ENCODE assay signal across 8 cellular contexts in the genomic region with DNA sequence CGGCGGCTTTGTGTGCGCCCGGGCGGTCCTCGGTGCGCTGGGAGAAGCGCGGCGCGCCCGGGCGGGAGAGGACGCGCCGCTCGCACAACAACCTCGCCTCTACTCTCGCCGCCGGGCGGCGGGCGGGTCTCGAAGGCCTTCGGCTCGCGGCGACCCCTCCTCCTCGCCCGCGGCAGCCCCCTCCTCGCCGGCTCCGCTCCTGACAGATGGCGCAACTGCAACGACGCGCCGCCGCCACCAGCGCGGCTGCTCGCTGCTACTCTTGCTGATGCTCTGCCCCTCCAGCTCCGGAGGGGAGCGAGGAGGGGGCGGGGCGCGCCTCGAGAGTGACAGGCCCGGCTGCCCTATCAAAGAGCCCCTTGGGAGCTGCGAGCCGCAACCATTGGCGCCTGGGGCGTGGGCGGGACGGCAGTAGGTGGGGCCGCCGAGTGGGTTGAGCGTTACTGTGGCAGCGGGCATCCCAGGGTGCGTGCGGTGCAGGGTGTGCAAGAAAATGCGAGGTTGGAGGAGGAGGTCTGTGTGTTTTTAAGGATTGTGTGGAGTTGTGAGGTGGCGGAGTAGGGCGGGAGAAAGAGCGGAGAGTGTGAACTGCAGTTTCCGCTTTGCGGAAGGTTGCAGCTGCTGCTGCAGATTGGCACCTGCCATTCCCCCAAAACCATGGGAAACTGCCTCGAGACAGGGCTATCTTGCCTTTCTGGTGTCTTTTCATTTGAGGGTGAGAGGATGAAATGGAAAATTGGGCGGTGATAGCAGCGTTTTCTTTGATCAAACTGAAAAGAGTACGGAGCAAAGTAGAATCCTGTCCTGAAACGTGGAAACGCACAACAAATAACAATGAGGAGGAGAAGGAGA. TPM values are rescaled to one million over a fixed set of nuclear protein-coding genes. Genes with fewer than 3 reads are reported as not detected.
A peak's percentile ranks its signal among the peaks of the same experiment; 100 is the strongest.
DNase-seq lines count a peak whose midpoint lies in the region; TF ChIP-seq lines count a peak whose summit lies in the region.

A gene (minus strand): TSS at position 275 of the 852 bp plus-strand sequence. CDS start 153,401 bp downstream, outside the sequence.

- H3K4me2 ChIP-seq in MM.1S (ENCODE audit: low read depth, low read length) = peak within 1 kb of the TSS; percentile 76

- no peaks in the 10 kb centered on the region for H3K27me3 Mint-ChIP-seq in neural crest cell (ENCODE audit: low read depth)

- peak within 1 kb of the TSS; percentile 100 for H3K4me3 Mint-ChIP-seq in neural crest cell

- H3K9me3 ChIP-seq in HAP-1 = no peaks in the 10 kb centered on the region
- no peaks in the 10 kb centered on the region for H3K9me3 ChIP-seq in MM.1S (replicated peaks; ENCODE audit: insufficient read depth, low read length)
- H3K9me3 ChIP-seq in stomach smooth muscle (ENCODE audit: control insufficient read depth in 2 of 2, low read length in 2 of 2) = no peaks in the 10 kb centered on the region

- in situ Hi-C loops in HAP-1 (cut with MboI; ENCODE audit: low sequenced_read_pairs) = no loop called here

- no peaks in the 10 kb centered on the region for H3F3A ChIP-seq in MM.1S (ENCODE audit: insufficient read depth, low read length)

- H3K4me3 ChIP-seq in HAP-1 (peak within 1 kb of the TSS; percentile 54), MM.1S (ENCODE audit: low read length) (peak within 1 kb of the TSS; percentile 65), fibroblast of villous mesenchyme (ENCODE audit: low read depth, low read length) (peak within 1 kb of the TSS; percentile 77), stomach smooth muscle (ENCODE audit: low read length in 2 of 2) (peak within 1 kb of the TSS; percentile 86 to 90)

- DNase-seq in ELF-1 (ENCODE audit: low read depth, low spot score) = peak; percentile 99
- peak; percentile 90 to 99 for DNase-seq in HAP-1 (ENCODE audit: low spot score in 2 of 2)
- peak; percentile 95 for DNase-seq in MM.1S
- DNase-seq in SIG-M5 (lab: John Stamatoyannopoulos, UW) = peak; percentile 38
- peak; percentile 98 for DNase-seq in activated gamma-delta T cell (lab: John Stamatoyannopoulos, UW)
- DNase-seq in fibroblast of villous mesenchyme (ENCODE audit: low read depth) = peak; percentile 95
- peak; percentile 98 for DNase-seq in neural crest cell (ENCODE audit: low read depth, low spot score)

- H3K27me3 ChIP-seq in HAP-1 (ENCODE audit: low read depth) = no peaks in the 10 kb centered on the region
- no peaks in the 10 kb centered on the region for H3K27me3 ChIP-seq in MM.1S (replicated peaks; ENCODE audit: insufficient read depth, low read length)
- H3K27me3 ChIP-seq in stomach smooth muscle (ENCODE audit: control insufficient read depth in 1 of 2, insufficient read depth in 2 of 2, low read length in 2 of 2) = peaks cover 3 to 4% of the 10 kb centered on the region in 2 donors

- H3K4me1 Mint-ChIP-seq in neural crest cell = peaks cover 50% of the 10 kb centered on the region

- no peaks in the 10 kb centered on the region for H3K9me2 ChIP-seq in MM.1S (replicated peaks; ENCODE audit: insufficient read depth, low read length)

- peak within 1 kb of the TSS; percentile 77 for H2AFZ ChIP-seq in MM.1S (ENCODE audit: low read length)

- H3K9ac ChIP-seq in MM.1S (ENCODE audit: low read length) (no peak within 1 kb of the TSS), stomach smooth muscle (ENCODE audit: low read length in 2 of 2) (peak within 1 kb of the TSS; percentile 14 to 52)

- H3K36me3 ChIP-seq in HAP-1 (replicated peaks) (no peaks in the 10 kb centered on the region), MM.1S (replicated peaks; ENCODE audit: insufficient read depth, low read length) (no peaks in the 10 kb centered on the region), stomach smooth muscle (ENCODE audit: control insufficient read depth in 2 of 2, insufficient read depth in 2 of 2, low read length in 2 of 2) (no peaks in the 10 kb centered on the region)

- peak within 1 kb of the TSS; percentile 99 for H3K27ac Mint-ChIP-seq in neural crest cell (ENCODE audit: unreplicated experiment)

- H3K79me2 ChIP-seq in MM.1S (ENCODE audit: low read length) = no peaks in the 10 kb centered on the region

- H3K9me3 Mint-ChIP-seq in neural crest cell = no peaks in the 10 kb centered on the region

- H3K36me3 Mint-ChIP-seq in neural crest cell (ENCODE audit: low read depth) = no peaks in the 10 kb centered on the region

- TF ChIP-seq CTCF in MM.1S (IDR thresholded peaks at IDR 0.05; ENCODE audit: low read length) (peak; percentile 33), fibroblast of villous mesenchyme (IDR thresholded peaks at IDR 0.05; ENCODE audit: insufficient read depth, low read depth, low read length) (peak; percentile 35), neural crest cell (conservative IDR thresholded peaks at IDR 0.05) (peak; percentile 54)

- H3K4me1 ChIP-seq in HAP-1 = no peaks in the 10 kb centered on the region
- H3K4me1 ChIP-seq in MM.1S (ENCODE audit: low read length) = 0 out of 2 replicates have a peak, but pooled peaks cover 3% of the 10 kb centered on the region
- H3K4me1 ChIP-seq in stomach smooth muscle (ENCODE audit: control insufficient read depth, insufficient read depth, low read length) = peaks cover 6% of the 10 kb centered on the region

- no peak within 1 kb of the TSS for H3K27ac ChIP-seq in MM.1S (ENCODE audit: low read length)
- H3K27ac ChIP-seq in stomach smooth muscle (ENCODE audit: low read length) = no peak within 1 kb of the TSS

- H4K20me1 ChIP-seq in MM.1S (ENCODE audit: insufficient read depth, low read length) = no peaks in the 10 kb centered on the region

RNA-seq across cellular contexts. Expression of the gene that starts here (rescaled TPM):
- total RNA-seq in fibroblast of villous mesenchyme (26.8 and 35.1 TPM in 2 replicates), neural crest cell (227 and 260 TPM in 2 replicates)

Comparison
In these comparisons a context has a peak if more than half of its experiments do, and no peak if none do; other contexts are left out.
1. DNase-seq: peak in every context shown above with its lines; median percentile 99 in ELF-1; 98 in activated gamma-delta T cell; 98 in neural crest cell; 95 in MM.1S; 95 in fibroblast of villous mesenchyme; 94 in HAP-1; 38 in SIG-M5.